1 cellular context compared by ENCODE assay signal in the genomic region with DNA sequence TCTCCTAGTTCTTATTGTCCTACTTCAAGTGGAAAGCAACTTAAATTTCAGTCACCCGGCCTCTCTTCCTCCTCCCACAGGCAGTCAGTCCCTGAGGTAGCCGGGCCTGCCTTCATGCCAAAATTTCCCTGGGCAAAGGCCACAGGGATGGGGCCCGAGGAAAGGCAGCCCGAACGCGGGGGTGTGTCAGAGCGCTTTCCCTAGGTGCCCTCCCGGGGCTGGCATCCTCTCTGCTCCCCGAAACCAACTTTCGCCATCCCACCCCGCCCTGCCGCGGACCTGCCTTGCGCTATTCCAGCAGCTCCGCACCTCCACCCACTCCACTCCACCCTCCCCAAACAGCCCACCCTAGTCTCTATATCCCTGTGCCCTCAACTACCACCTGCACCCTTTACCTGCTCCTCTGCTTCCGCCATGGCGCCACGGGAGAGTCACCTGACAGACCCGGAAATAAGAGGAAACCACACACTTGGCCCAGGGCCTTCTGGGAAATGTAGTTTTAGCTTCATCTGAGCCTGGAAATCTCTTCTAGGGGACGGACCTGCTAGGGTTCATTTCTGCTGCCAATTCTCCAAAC.
TF ChIP-seq lines count a peak whose summit lies in the region.

A gene (minus strand): TSS at position 433 of the 577 bp plus-strand sequence. CDS start 17 bp downstream, at position 416.

TF ChIP-seq in HepG2, 621 proteins besides CTCF, POLR2A, EP300 and RAD21 (continued from another document and continues in another):
- TF ChIP-seq, protein P1, sequence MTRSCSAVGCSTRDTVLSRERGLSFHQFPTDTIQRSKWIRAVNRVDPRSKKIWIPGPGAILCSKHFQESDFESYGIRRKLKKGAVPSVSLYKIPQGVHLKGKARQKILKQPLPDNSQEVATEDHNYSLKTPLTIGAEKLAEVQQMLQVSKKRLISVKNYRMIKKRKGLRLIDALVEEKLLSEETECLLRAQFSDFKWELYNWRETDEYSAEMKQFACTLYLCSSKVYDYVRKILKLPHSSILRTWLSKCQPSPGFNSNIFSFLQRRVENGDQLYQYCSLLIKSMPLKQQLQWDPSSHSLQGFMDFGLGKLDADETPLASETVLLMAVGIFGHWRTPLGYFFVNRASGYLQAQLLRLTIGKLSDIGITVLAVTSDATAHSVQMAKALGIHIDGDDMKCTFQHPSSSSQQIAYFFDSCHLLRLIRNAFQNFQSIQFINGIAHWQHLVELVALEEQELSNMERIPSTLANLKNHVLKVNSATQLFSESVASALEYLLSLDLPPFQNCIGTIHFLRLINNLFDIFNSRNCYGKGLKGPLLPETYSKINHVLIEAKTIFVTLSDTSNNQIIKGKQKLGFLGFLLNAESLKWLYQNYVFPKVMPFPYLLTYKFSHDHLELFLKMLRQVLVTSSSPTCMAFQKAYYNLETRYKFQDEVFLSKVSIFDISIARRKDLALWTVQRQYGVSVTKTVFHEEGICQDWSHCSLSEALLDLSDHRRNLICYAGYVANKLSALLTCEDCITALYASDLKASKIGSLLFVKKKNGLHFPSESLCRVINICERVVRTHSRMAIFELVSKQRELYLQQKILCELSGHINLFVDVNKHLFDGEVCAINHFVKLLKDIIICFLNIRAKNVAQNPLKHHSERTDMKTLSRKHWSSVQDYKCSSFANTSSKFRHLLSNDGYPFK (CRISPR knock-in tag; IDR thresholded peaks at IDR 0.05; ENCODE audit: borderline replicate concordance) = peak; percentile 60; the same call in 1 of the 2 replicates
- peak; percentile 56; the same call in 1 of the 2 replicates for TF ChIP-seq ETV5 (CRISPR knock-in tag; IDR thresholded peaks at IDR 0.05; ENCODE audit: borderline replicate concordance)
- TF ChIP-seq ZNF20 (CRISPR knock-in tag; IDR thresholded peaks at IDR 0.05) = no peak
- TF ChIP-seq ZNF124 (CRISPR knock-in tag; IDR thresholded peaks at IDR 0.05) = no peak
- TF ChIP-seq SRSF4 (IDR thresholded peaks at IDR 0.05; ENCODE audit: low read depth, low read length, poor library complexity, severe bottlenecking) = no peak
- no peak for TF ChIP-seq ZNF296 (CRISPR knock-in tag; conservative IDR thresholded peaks at IDR 0.05)
- no peak for TF ChIP-seq ZNF75D (CRISPR knock-in tag; IDR thresholded peaks at IDR 0.05; ENCODE audit: borderline replicate concordance)
- TF ChIP-seq, protein P2, sequence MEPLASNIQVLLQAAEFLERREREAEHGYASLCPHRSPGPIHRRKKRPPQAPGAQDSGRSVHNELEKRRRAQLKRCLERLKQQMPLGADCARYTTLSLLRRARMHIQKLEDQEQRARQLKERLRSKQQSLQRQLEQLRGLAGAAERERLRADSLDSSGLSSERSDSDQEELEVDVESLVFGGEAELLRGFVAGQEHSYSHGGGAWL (CRISPR knock-in tag; IDR thresholded peaks at IDR 0.05) = no peak
- no peak for TF ChIP-seq CENPX (CRISPR knock-in tag; IDR thresholded peaks at IDR 0.05)
- peak; percentile 64 for TF ChIP-seq KDM2A (CRISPR knock-in tag; IDR thresholded peaks at IDR 0.05; ENCODE audit: borderline replicate concordance, low read depth)
- TF ChIP-seq YEATS2 (CRISPR knock-in tag; IDR thresholded peaks at IDR 0.05; ENCODE audit: borderline replicate concordance) = peak; percentile 57; the same call in 1 of the 2 replicates
- TF ChIP-seq FLYWCH1 (CRISPR knock-in tag; IDR thresholded peaks at IDR 0.05) = no peak
- peak; percentile 71 for TF ChIP-seq PHF8 (CRISPR knock-in tag; IDR thresholded peaks at IDR 0.05)
- 0 out of 2 replicates have a peak, but pooled peaks have one; percentile 46 for TF ChIP-seq DMAP1 (CRISPR knock-in tag; IDR thresholded peaks at IDR 0.05)
- no peak for TF ChIP-seq ZNF724P (CRISPR knock-in tag; IDR thresholded peaks at IDR 0.05; ENCODE audit: borderline replicate concordance)
- TF ChIP-seq SMAD1 (CRISPR knock-in tag; IDR thresholded peaks at IDR 0.05; ENCODE audit: borderline replicate concordance, low read depth) = peak; percentile 67; the same call in 1 of the 2 replicates
- peak; percentile 100 for TF ChIP-seq ELF1 (CRISPR knock-in tag; IDR thresholded peaks at IDR 0.05)
- no peak for TF ChIP-seq ISL2 (CRISPR knock-in tag; IDR thresholded peaks at IDR 0.05)
- no peak for TF ChIP-seq ZNF598 (CRISPR knock-in tag; IDR thresholded peaks at IDR 0.05; ENCODE audit: borderline replicate concordance)
- no peak for TF ChIP-seq ZNF7 (CRISPR knock-in tag; IDR thresholded peaks at IDR 0.05)
- TF ChIP-seq BHLHE40 (IDR thresholded peaks at IDR 0.05; ENCODE audit: low read length) = peak; percentile 34; the same call in 1 of the 2 replicates
- TF ChIP-seq, protein P3, sequence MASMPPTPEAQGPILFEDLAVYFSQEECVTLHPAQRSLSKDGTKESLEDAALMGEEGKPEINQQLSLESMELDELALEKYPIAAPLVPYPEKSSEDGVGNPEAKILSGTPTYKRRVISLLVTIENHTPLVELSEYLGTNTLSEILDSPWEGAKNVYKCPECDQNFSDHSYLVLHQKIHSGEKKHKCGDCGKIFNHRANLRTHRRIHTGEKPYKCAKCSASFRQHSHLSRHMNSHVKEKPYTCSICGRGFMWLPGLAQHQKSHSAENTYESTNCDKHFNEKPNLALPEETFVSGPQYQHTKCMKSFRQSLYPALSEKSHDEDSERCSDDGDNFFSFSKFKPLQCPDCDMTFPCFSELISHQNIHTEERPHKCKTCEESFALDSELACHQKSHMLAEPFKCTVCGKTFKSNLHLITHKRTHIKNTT (CRISPR knock-in tag; IDR thresholded peaks at IDR 0.05) = no peak
- no peak for TF ChIP-seq ZNF383 (CRISPR knock-in tag; IDR thresholded peaks at IDR 0.05; ENCODE audit: borderline replicate concordance)
- TF ChIP-seq POLR2G (IDR thresholded peaks at IDR 0.05; ENCODE audit: low read depth, low read length) = peak; percentile 84
- no peak for TF ChIP-seq ZNF563 (CRISPR knock-in tag; IDR thresholded peaks at IDR 0.05)
- TF ChIP-seq, protein P4, sequence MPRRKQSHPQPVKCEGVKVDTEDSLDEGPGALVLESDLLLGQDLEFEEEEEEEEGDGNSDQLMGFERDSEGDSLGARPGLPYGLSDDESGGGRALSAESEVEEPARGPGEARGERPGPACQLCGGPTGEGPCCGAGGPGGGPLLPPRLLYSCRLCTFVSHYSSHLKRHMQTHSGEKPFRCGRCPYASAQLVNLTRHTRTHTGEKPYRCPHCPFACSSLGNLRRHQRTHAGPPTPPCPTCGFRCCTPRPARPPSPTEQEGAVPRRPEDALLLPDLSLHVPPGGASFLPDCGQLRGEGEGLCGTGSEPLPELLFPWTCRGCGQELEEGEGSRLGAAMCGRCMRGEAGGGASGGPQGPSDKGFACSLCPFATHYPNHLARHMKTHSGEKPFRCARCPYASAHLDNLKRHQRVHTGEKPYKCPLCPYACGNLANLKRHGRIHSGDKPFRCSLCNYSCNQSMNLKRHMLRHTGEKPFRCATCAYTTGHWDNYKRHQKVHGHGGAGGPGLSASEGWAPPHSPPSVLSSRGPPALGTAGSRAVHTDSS (CRISPR knock-in tag; conservative IDR thresholded peaks at IDR 0.05) = 0 out of 2 replicates have a peak, but pooled peaks have one; percentile 46
- no peak for TF ChIP-seq NFKB2 (CRISPR knock-in tag; IDR thresholded peaks at IDR 0.05; ENCODE audit: borderline replicate concordance)
- TF ChIP-seq ZNF766 (CRISPR knock-in tag; IDR thresholded peaks at IDR 0.05; ENCODE audit: borderline replicate concordance) = no peak
- TF ChIP-seq, protein P5, sequence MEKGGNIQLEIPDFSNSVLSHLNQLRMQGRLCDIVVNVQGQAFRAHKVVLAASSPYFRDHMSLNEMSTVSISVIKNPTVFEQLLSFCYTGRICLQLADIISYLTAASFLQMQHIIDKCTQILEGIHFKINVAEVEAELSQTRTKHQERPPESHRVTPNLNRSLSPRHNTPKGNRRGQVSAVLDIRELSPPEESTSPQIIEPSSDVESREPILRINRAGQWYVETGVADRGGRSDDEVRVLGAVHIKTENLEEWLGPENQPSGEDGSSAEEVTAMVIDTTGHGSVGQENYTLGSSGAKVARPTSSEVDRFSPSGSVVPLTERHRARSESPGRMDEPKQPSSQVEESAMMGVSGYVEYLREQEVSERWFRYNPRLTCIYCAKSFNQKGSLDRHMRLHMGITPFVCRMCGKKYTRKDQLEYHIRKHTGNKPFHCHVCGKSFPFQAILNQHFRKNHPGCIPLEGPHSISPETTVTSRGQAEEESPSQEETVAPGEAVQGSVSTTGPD (CRISPR knock-in tag; IDR thresholded peaks at IDR 0.05) = no peak
- TF ChIP-seq NFIC (IDR thresholded peaks at IDR 0.05; ENCODE audit: low read length) = no peak
- no peak for TF ChIP-seq ZNF879 (CRISPR knock-in tag; IDR thresholded peaks at IDR 0.05)
- no peak for TF ChIP-seq RFXAP (CRISPR knock-in tag; IDR thresholded peaks at IDR 0.05; ENCODE audit: borderline replicate concordance)
- no peak for TF ChIP-seq HOXD1 (CRISPR knock-in tag; IDR thresholded peaks at IDR 0.05)
- TF ChIP-seq, protein P6, sequence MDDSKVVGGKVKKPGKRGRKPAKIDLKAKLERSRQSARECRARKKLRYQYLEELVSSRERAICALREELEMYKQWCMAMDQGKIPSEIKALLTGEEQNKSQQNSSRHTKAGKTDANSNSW (CRISPR knock-in tag; IDR thresholded peaks at IDR 0.05; ENCODE audit: borderline replicate concordance) = no peak
- TF ChIP-seq GTF2F1 (IDR thresholded peaks at IDR 0.05; ENCODE audit: low read length) = no peak
- TF ChIP-seq ZNF780A (CRISPR knock-in tag; IDR thresholded peaks at IDR 0.05) = no peak
- TF ChIP-seq SALL1 (CRISPR knock-in tag; IDR thresholded peaks at IDR 0.05) = peak; percentile 55; the same call in 1 of the 2 replicates
- no peak for TF ChIP-seq ZNF773 (CRISPR knock-in tag; IDR thresholded peaks at IDR 0.05; ENCODE audit: borderline replicate concordance)
- 0 out of 2 replicates have a peak, but pooled peaks have one; percentile 34 for TF ChIP-seq MYC (CRISPR knock-in tag; IDR thresholded peaks at IDR 0.05; ENCODE audit: borderline replicate concordance)
- no peak for TF ChIP-seq ZMAT3 (CRISPR knock-in tag; conservative IDR thresholded peaks at IDR 0.05)
- 0 out of 2 replicates have a peak, but pooled peaks have one; percentile 26 for TF ChIP-seq ZNF441 (CRISPR knock-in tag; IDR thresholded peaks at IDR 0.05; ENCODE audit: borderline replicate concordance)
- TF ChIP-seq IKZF4 (CRISPR knock-in tag; IDR thresholded peaks at IDR 0.05; ENCODE audit: borderline replicate concordance, low read depth, not compliant biosample characterization) = no peak
- no peak for TF ChIP-seq FOXJ3 (CRISPR knock-in tag; IDR thresholded peaks at IDR 0.05; ENCODE audit: borderline replicate concordance)
- 0 out of 2 replicates have a peak, but pooled peaks have one; percentile 36 for TF ChIP-seq ZSCAN9 (CRISPR knock-in tag; IDR thresholded peaks at IDR 0.05; ENCODE audit: borderline replicate concordance)
- TF ChIP-seq, protein P7, sequence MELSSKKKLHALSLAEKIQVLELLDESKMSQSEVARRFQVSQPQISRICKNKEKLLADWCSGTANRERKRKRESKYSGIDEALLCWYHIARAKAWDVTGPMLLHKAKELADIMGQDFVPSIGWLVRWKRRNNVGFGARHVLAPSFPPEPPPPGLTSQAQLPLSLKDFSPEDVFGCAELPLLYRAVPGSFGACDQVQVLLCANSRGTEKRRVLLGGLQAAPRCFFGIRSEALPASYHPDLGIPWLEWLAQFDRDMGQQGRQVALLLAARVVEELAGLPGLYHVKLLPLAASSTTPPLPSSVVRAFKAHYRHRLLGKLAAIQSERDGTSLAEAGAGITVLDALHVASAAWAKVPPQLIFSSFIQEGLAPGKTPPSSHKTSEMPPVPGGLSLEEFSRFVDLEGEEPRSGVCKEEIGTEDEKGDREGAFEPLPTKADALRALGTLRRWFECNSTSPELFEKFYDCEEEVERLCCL (CRISPR knock-in tag; IDR thresholded peaks at IDR 0.05; ENCODE audit: borderline replicate concordance) = no peak
- TF ChIP-seq FOXC1 (CRISPR knock-in tag; IDR thresholded peaks at IDR 0.05; ENCODE audit: borderline replicate concordance) = peak; percentile 46; the same call in 1 of the 2 replicates
- peak; percentile 85 for TF ChIP-seq CREM (IDR thresholded peaks at IDR 0.05)
- no peak for TF ChIP-seq CREM (CRISPR knock-in tag; IDR thresholded peaks at IDR 0.05)
- TF ChIP-seq TAF1 (CRISPR knock-in tag; IDR thresholded peaks at IDR 0.05) = peak; percentile 64; the same call in 1 of the 2 replicates
- TF ChIP-seq ARHGAP35 (CRISPR knock-in tag; IDR thresholded peaks at IDR 0.05; ENCODE audit: borderline replicate concordance) = no peak
- TF ChIP-seq GABPB1 (CRISPR knock-in tag; IDR thresholded peaks at IDR 0.05) = peak; percentile 90
- TF ChIP-seq GLI4 (CRISPR knock-in tag; IDR thresholded peaks at IDR 0.05; ENCODE audit: borderline replicate concordance) = no peak
- no peak for TF ChIP-seq GFI1 (CRISPR knock-in tag; IDR thresholded peaks at IDR 0.05; ENCODE audit: borderline replicate concordance)
- no peak for TF ChIP-seq HNRNPH1 (optimal IDR thresholded peaks at IDR 0.05; ENCODE audit: low read depth, low read length)
- no peak for TF ChIP-seq JUND (CRISPR knock-in tag; IDR thresholded peaks at IDR 0.05)
- TF ChIP-seq, protein P8, sequence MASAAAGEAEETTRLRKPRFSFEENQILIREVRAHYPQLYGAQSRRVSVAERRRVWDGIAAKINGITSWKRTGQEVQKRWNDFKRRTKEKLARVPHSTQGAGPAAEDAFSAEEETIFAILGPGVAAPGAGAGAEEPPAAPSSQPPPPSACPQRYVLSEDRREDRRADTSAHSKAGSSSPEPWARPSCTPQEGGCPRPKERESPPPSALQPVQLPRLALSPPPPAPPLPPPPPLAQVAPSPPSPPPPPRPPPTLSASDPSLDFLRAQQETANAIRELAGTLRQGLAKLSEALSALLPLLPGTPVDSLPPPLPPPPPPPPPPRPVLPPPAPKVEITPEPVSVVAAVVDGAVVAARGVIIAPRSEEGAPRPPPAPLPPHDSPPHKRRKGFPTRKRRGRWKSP (CRISPR knock-in tag; IDR thresholded peaks at IDR 0.05) = no peak
- TF ChIP-seq SMARCC2 (IDR thresholded peaks at IDR 0.05) = no peak
- TF ChIP-seq CC2D1A (CRISPR knock-in tag; IDR thresholded peaks at IDR 0.05) = no peak
- TF ChIP-seq LCORL (IDR thresholded peaks at IDR 0.05) = no peak
- peak; percentile 47; the same call in 1 of the 2 replicates for TF ChIP-seq LCORL (CRISPR knock-in tag; IDR thresholded peaks at IDR 0.05)
- TF ChIP-seq ZNF569 (CRISPR knock-in tag; IDR thresholded peaks at IDR 0.05; ENCODE audit: borderline replicate concordance) = no peak
- TF ChIP-seq RFX3 (CRISPR knock-in tag; IDR thresholded peaks at IDR 0.05) = no peak
- peak; percentile 60 for TF ChIP-seq SRSF1 (optimal IDR thresholded peaks at IDR 0.05; ENCODE audit: low read depth, low read length)
- TF ChIP-seq ETV6 (CRISPR knock-in tag; conservative IDR thresholded peaks at IDR 0.05) = no peak
- no peak for TF ChIP-seq ZNF549 (CRISPR knock-in tag; IDR thresholded peaks at IDR 0.05)
- TF ChIP-seq SPEN (CRISPR knock-in tag; IDR thresholded peaks at IDR 0.05; ENCODE audit: low read depth) = peak; percentile 57; the same call in 1 of the 2 replicates
- TF ChIP-seq, protein P9, sequence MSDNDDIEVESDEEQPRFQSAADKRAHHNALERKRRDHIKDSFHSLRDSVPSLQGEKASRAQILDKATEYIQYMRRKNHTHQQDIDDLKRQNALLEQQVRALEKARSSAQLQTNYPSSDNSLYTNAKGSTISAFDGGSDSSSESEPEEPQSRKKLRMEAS (IDR thresholded peaks at IDR 0.05) = peak; percentile 47
- TF ChIP-seq POLR2AphosphoS5 (IDR thresholded peaks at IDR 0.05; ENCODE audit: low read depth, low read length) = peak; percentile 91
- 0 out of 2 replicates have a peak, but pooled peaks have one; percentile 30 for TF ChIP-seq ZKSCAN8 (CRISPR knock-in tag; IDR thresholded peaks at IDR 0.05; ENCODE audit: borderline replicate concordance)
- TF ChIP-seq CHD2 (IDR thresholded peaks at IDR 0.05; ENCODE audit: low read depth, low read length) = no peak
- TF ChIP-seq ZNF619 (CRISPR knock-in tag; IDR thresholded peaks at IDR 0.05) = no peak
